ENCODE assay signal across 8 cellular contexts in genomic region chr9:136886610-136887597, GRCh38. TPM values are rescaled to one million over a fixed set of nuclear protein-coding genes. Genes with fewer than 3 reads are reported as not detected.
DNase-seq lines count a peak whose midpoint lies in the region; ATAC-seq and TF ChIP-seq lines count a peak whose summit lies in the region.

No MANE protein-coding gene starts in this region.

- no peak for DNase-seq in AG04449 (ENCODE audit: low read depth, low spot score)
- peak; percentile 87 for DNase-seq in GM13976 (ENCODE audit: low spot score)
- DNase-seq in Peyer's patch, result peak in 2 of 3 donors; percentile 62 to 65
- peak; percentile 20 for DNase-seq in astrocyte of the spinal cord (ENCODE audit: low read depth, low spot score)
- peak; percentile 84 for DNase-seq in iPS-NIHi7 (ENCODE audit: extremely low spot score)
- peak; percentile 42 for DNase-seq in stimulated activated CD4-positive, alpha-beta T cell treated with anti-CD3 and anti-CD28 coated beads, Interleukin-12 subunit alpha, Interleukin-12 subunit beta, amount 100 ng/mL, for 4 hours
- DNase-seq in GF-D8 (lab: John Stamatoyannopoulos, UW), result no peak

- in situ Hi-C loops in GM13976 (cut with MboI; ENCODE audit: low sequenced_read_pairs, unreplicated experiment), result no loop called here
- in situ Hi-C loops in astrocyte of the spinal cord (cut with HindIII; ENCODE audit: low sequenced_read_pairs), result no loop called here

- H3K4me1 ChIP-seq in Peyer's patch, result peaks cover 0 to 32% (median 13%) of the 10 kb centered on the region in 4 donors

- no peak for TF ChIP-seq POLR2A in Peyer's patch (IDR thresholded peaks at IDR 0.05)

- TF ChIP-seq CTCF in AG04449 (IDR thresholded peaks at IDR 0.05; ENCODE audit: insufficient read depth, low read length, missing control alignments), result no peak
- TF ChIP-seq CTCF in GM13976 (IDR thresholded peaks at IDR 0.05; ENCODE audit: borderline replicate concordance, control extremely low read depth, extremely low read depth, insufficient read depth, missing control alignments), result no peak
- TF ChIP-seq CTCF in Peyer's patch (IDR thresholded peaks at IDR 0.05), result no peak
- TF ChIP-seq CTCF in astrocyte of the spinal cord (IDR thresholded peaks at IDR 0.05; ENCODE audit: low read depth, low read length), result no peak

- H3K9me3 ChIP-seq in Peyer's patch, result no peaks in the 10 kb centered on the region

- CTCF ChIA-PET in AG04449 (lab: Yijun Ruan, JAX), result interaction anchor here (1.1 to 2.7 kb wide), 2 partner anchors 58 to 181 kb away, joined by 3 to 6 read pairs; partner anchors contain the start of gene C8G

- peak; percentile 20 for ATAC-seq in HG02763 (IDR thresholded peaks at IDR 0.05; ENCODE audit: unreplicated experiment)

- H3K27ac ChIP-seq in Peyer's patch, result peak overlapping the region; percentile 77 to 98 (median 86)

- POLR2A ChIA-PET in AG04449 (lab: Yijun Ruan, JAX), result interaction anchor here (1.3 kb wide), 1 partner anchor 21 kb away, joined by 7 read pairs; the partner anchor contains the start of gene EDF1

- H3K27me3 ChIP-seq in Peyer's patch, result no peaks in the 10 kb centered on the region

- H3K4me3 ChIP-seq in AG04449 (ENCODE audit: low read depth, low read length) (peak overlapping the region; percentile 70), Peyer's patch (peak overlapping the region; percentile 75 to 98 (median 92)), astrocyte of the spinal cord (ENCODE audit: low read depth, low read length) (peak overlapping the region; percentile 69)

- H3K36me3 ChIP-seq in Peyer's patch, result peaks cover 0 to 8% (median 0%) of the 10 kb centered on the region in 3 donors

RNA-seq across cellular contexts. Expression of gene TRAF2, which starts 0.6 kb away (rescaled TPM):
- 10 to 100 TPM; 17.5 to 75.1 (median 22.2) TPM for total RNA-seq in Peyer's patch

RNA-seq across cellular contexts. Expression of gene EDF1, which starts 20.8 kb away (rescaled TPM):
- total RNA-seq in Peyer's patch, result 100 to 1,000 TPM; 299 to 676 (median 475) TPM

RNA-seq across cellular contexts. Expression of gene MAMDC4, which starts 34.8 kb away (rescaled TPM):
- total RNA-seq in Peyer's patch, result 10 to 100 TPM; 30.8 to 50.4 (median 41.4) TPM

RNA-seq across cellular contexts. Expression of gene PHPT1, which starts 37.7 kb away (rescaled TPM):
- 100 to 1,000 TPM in 2 of 4 donors, 10 to 100 TPM in 2; 66.0 to 120 (median 96.5) TPM for total RNA-seq in Peyer's patch

RNA-seq across cellular contexts. Expression of gene AJM1, which starts 44.6 kb away (rescaled TPM):
- total RNA-seq in Peyer's patch, result 10 to 100 TPM in 2 of 4 donors, 1 to 10 TPM in 2; 4.1 to 17.4 (median 9.2) TPM

Comparison
In these comparisons a context has a peak if more than half of its experiments do, and no peak if none do; other contexts are left out.
1. DNase-seq: peak in GM13976 (single experiment), Peyer's patch (2 of 3), astrocyte of the spinal cord (single experiment), iPS-NIHi7 (single experiment) and stimulated activated CD4-positive, alpha-beta T cell treated with anti-CD3 and anti-CD28 coated beads, Interleukin-12 subunit alpha, Interleukin-12 subunit beta, amount 100 ng/mL, for 4 hours (single experiment); none in AG04449 (single experiment) and GF-D8 (single experiment).
2. Peak in every context shown above with its lines, with median percentiles within 50 percentile points of each other: H3K4me3 ChIP-seq.